ENCODE assay signal across 17 cellular contexts in genomic region chr22:49331878-49332277, GRCh38.
"Had no signal": no experiment of that assay in that cellular context is flagged by ENCODE, and none has a peak within 500 bp of the region (broad histone marks: within the 10 kb centered on the region; RNA-seq: fewer than 3 reads in every experiment).

No MANE protein-coding gene starts in this region.

- H3K36me3 Mint-ChIP-seq: activated naive CD8-positive, alpha-beta T cell treated with anti-CD3 and anti-CD28 coated beads for 36 hours; immature natural killer cell had no signal

- DNase-seq: activated CD4-positive, alpha-beta T cell treated with anti-CD3 and anti-CD28 coated beads for 1 hour; activated CD4-positive, alpha-beta T cell treated with anti-CD3 and anti-CD28 coated beads, Interleukin-2, amount 50 U/mL, for 48 hours; activated naive CD8-positive, alpha-beta T cell treated with anti-CD3 and anti-CD28 coated beads for 36 hours; brain microvascular endothelial cell; cerebellar nuclear complex; hypothalamus; immature natural killer cell; left colon; nucleus accumbens; SJCRH30; stimulated activated CD4-positive, alpha-beta T cell treated with anti-CD3 and anti-CD28 coated beads, Interleukin-4, amount 100 ng/mL, for 1 hour; testis had no signal

- ATAC-seq: esophagus mucosa; left colon; natural killer cell treated with Interleukin-12 subunit alpha and Interleukin-12 subunit beta and Interleukin-15 and Interleukin-18, amount 100 ng/mL, for 72 hours; psoas muscle had no signal

- H3K4me1 Mint-ChIP-seq: activated naive CD8-positive, alpha-beta T cell treated with anti-CD3 and anti-CD28 coated beads for 36 hours; immature natural killer cell had no signal

- H3K27ac Mint-ChIP-seq: activated naive CD8-positive, alpha-beta T cell treated with anti-CD3 and anti-CD28 coated beads for 36 hours; immature natural killer cell; natural killer cell treated with Interleukin-12 subunit alpha and Interleukin-12 subunit beta and Interleukin-15 and Interleukin-18, amount 100 ng/mL, for 72 hours; stimulated activated naive CD8-positive, alpha-beta T cell treated with anti-CD3 and anti-CD28 coated beads, Interleukin-15, Interleukin-2, amounts not matched to agents 100 ng/mL and 50 ng/mL, for 24 hours; T-helper 2 cell treated with Interferon-gamma antibody and Interleukin-4, amounts not matched to agents 5 μg/mL and 100 μg/mL, for 36 hours had no signal

- H3K4me3 Mint-ChIP-seq: activated naive CD8-positive, alpha-beta T cell treated with anti-CD3 and anti-CD28 coated beads for 36 hours; immature natural killer cell; natural killer cell treated with Interleukin-12 subunit alpha and Interleukin-12 subunit beta and Interleukin-15 and Interleukin-18, amount 100 ng/mL, for 72 hours; stimulated activated naive CD8-positive, alpha-beta T cell treated with anti-CD3 and anti-CD28 coated beads, Interleukin-15, Interleukin-2, amounts not matched to agents 100 ng/mL and 50 ng/mL, for 24 hours; T-helper 2 cell treated with Interferon-gamma antibody and Interleukin-4, amounts not matched to agents 5 μg/mL and 100 μg/mL, for 36 hours had no signal

- H3K27me3 Mint-ChIP-seq: activated naive CD8-positive, alpha-beta T cell treated with anti-CD3 and anti-CD28 coated beads for 36 hours had no signal

- H3K9me3 Mint-ChIP-seq: immature natural killer cell; natural killer cell treated with Interleukin-12 subunit alpha and Interleukin-12 subunit beta and Interleukin-15 and Interleukin-18, amount 100 ng/mL, for 72 hours; T-helper 2 cell treated with Interferon-gamma antibody and Interleukin-4, amounts not matched to agents 5 μg/mL and 100 μg/mL, for 36 hours had no signal

- H3K4me3 ChIP-seq: psoas muscle, SJCRH30, testis had no signal

- H3K4me1 ChIP-seq: psoas muscle, SJCRH30, testis had no signal

- H3K27ac ChIP-seq: brain microvascular endothelial cell, psoas muscle, SJCRH30, testis had no signal

- H3K36me3 ChIP-seq: brain microvascular endothelial cell, SJCRH30 had no signal

- H3K9me3 ChIP-seq: psoas muscle, SJCRH30, testis had no signal

- H3K27me3 ChIP-seq: brain microvascular endothelial cell, testis had no signal
